ENCODE assay signal across 1 cellular context in the genomic region with DNA sequence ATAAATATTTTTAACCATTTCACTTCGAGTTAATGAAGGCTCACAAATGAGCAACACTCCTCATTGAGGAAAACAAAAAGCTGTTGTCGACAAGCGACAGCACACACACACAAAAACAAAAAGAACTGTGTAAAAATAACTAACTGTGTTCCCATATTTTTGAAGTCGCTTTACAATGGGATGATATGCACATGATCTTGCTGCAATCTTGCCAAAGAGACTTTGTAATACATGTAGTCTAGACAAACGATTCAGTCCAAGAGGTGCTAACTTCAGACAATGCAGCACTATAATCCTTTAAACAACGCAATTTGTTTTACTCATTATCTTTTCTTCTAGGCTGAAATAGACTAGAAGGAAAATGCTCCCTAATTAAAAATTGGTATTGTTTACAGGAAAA.
TF ChIP-seq lines count a peak whose summit lies in the region.

No MANE protein-coding gene starts in this region.

TF ChIP-seq in GM23338, 12 proteins besides CTCF, POLR2A, EP300 and RAD21 (continued from another document):
- TF ChIP-seq ZNF462 (CRISPR knock-in tag; IDR thresholded peaks at IDR 0.05) = no peak
